Comparison of ENCODE assay signal across 2 cellular contexts in genomic region chr17:69071233-69071586, GRCh38. TPM values are rescaled to one million over a fixed set of nuclear protein-coding genes. Genes with fewer than 3 reads are reported as not detected.
"Had no signal": no experiment of that assay in that cellular context is flagged by ENCODE, and none has a peak within 500 bp of the region (broad histone marks: within the 10 kb centered on the region; RNA-seq: fewer than 3 reads in every experiment).

No MANE protein-coding gene starts in this region.

RNA-seq across cellular contexts. Expression of gene ABCA9, which starts 10.5 kb away (rescaled TPM):
- total RNA-seq: activated T-helper 2 cell treated with anti-CD3 and anti-CD28 coated beads, Interferon-gamma antibody, Interleukin-2, Interleukin-4, amounts not matched to agents 10 μg/mL and 5 μg/mL and 100 μg/mL, durations not matched to agents 14 hours and 24 hours and 36 hours; epithelial cell of proximal tubule had no signal
